Comparison of ENCODE assay signal across 14 cellular contexts in genomic region chr5:523658-524441, GRCh38. TPM values are rescaled to one million over a fixed set of nuclear protein-coding genes. Genes with fewer than 3 reads are reported as not detected.
DNase-seq lines count a peak whose midpoint lies in the region; ATAC-seq and TF ChIP-seq lines count a peak whose summit lies in the region.
"Had no signal": no experiment of that assay in that cellular context is flagged by ENCODE, and none has a peak within 500 bp of the region (broad histone marks: within the 10 kb centered on the region; RNA-seq: fewer than 3 reads in every experiment).

No MANE protein-coding gene starts in this region.

- DNase-seq in ELR (ENCODE audit: low read depth) (peak; percentile 11), NCI-H2171 treated with DMSO at 0.1 percent for 48 hours (lab: John Stamatoyannopoulos, UW) (peak; percentile 44), glutamatergic neuron (peak; percentile 39), activated gamma-delta T cell (lab: John Stamatoyannopoulos, UW) (no peak)
- no peak for DNase-seq in activated T-helper 1 cell treated with anti-CD3 and anti-CD28 coated beads, Interleukin-12 subunit alpha, Interleukin-12 subunit beta, Interleukin-2, Interleukin-4 antibody, amounts not matched to agents 30 ng/mL and 10 ng/mL and 1 ng/mL, durations not matched to agents 14 hours and 24 hours and 36 hours (ENCODE audit: low spot score)
- DNase-seq: activated CD8-positive, alpha-beta memory T cell treated with anti-CD3 and anti-CD28 coated beads, Interleukin-2, amount 50 U/mL, for 4 hours; islet precursor cell; Karpas-422; SIG-M5 had no signal

- no peak overlapping the region for H3K9ac ChIP-seq in rectal smooth muscle tissue (ENCODE audit: low read length)

- H3K36me3 Mint-ChIP-seq in glutamatergic neuron (ENCODE audit: unreplicated experiment) = no peaks in the 10 kb centered on the region
- no peaks in the 10 kb centered on the region for H3K36me3 Mint-ChIP-seq in activated T-helper 1 cell treated with anti-CD3 and anti-CD28 coated beads, Interleukin-12 subunit alpha, Interleukin-12 subunit beta, Interleukin-2, Interleukin-4 antibody, amounts not matched to agents 30 ng/mL and 10 ng/mL and 1 ng/mL, durations not matched to agents 14 hours and 24 hours and 36 hours (ENCODE audit: low read depth)

- TF ChIP-seq CTCF in glutamatergic neuron (IDR thresholded peaks at IDR 0.05; ENCODE audit: partially characterized antibody, unreplicated experiment) = no peak

- peaks cover 44% of the 10 kb centered on the region for H3K27me3 ChIP-seq in rectal smooth muscle tissue (ENCODE audit: control insufficient read depth, insufficient read depth, low read length)

- intact Hi-C loops in activated T-helper 1 cell treated with anti-CD3 and anti-CD28 coated beads, Interleukin-12 subunit alpha, Interleukin-12 subunit beta, Interleukin-2, Interleukin-4 antibody, amounts not matched to agents 30 ng/mL and 10 ng/mL and 1 ng/mL, durations not matched to agents 14 hours and 24 hours and 36 hours (cut with micrococcal nuclease) = no loop called here

- H3K4me1 ChIP-seq in rectal smooth muscle tissue (ENCODE audit: control insufficient read depth, insufficient read depth, low read length) = no peaks in the 10 kb centered on the region

- no peak for ATAC-seq in GM21825 (IDR thresholded peaks at IDR 0.05; ENCODE audit: unreplicated experiment)
- no peak for ATAC-seq in GM18502 (IDR thresholded peaks at IDR 0.05; ENCODE audit: poor library complexity, unreplicated experiment)

- H3K27me3 Mint-ChIP-seq in glutamatergic neuron (ENCODE audit: unreplicated experiment) = peaks cover 19% of the 10 kb centered on the region
- peaks cover 43% of the 10 kb centered on the region for H3K27me3 Mint-ChIP-seq in activated T-helper 1 cell treated with anti-CD3 and anti-CD28 coated beads, Interleukin-12 subunit alpha, Interleukin-12 subunit beta, Interleukin-2, Interleukin-4 antibody, amounts not matched to agents 30 ng/mL and 10 ng/mL and 1 ng/mL, durations not matched to agents 14 hours and 24 hours and 36 hours (ENCODE audit: insufficient read depth)

- H3K36me3 ChIP-seq in rectal smooth muscle tissue (ENCODE audit: control insufficient read depth, insufficient read depth, low read length) = no peaks in the 10 kb centered on the region
- H3K36me3 ChIP-seq: neutrophil had no signal

- no peaks in the 10 kb centered on the region for H3K4me1 Mint-ChIP-seq in glutamatergic neuron (ENCODE audit: low read depth, unreplicated experiment)
- H3K4me1 Mint-ChIP-seq in activated T-helper 1 cell treated with anti-CD3 and anti-CD28 coated beads, Interleukin-12 subunit alpha, Interleukin-12 subunit beta, Interleukin-2, Interleukin-4 antibody, amounts not matched to agents 30 ng/mL and 10 ng/mL and 1 ng/mL, durations not matched to agents 14 hours and 24 hours and 36 hours (ENCODE audit: low read depth) = peaks cover 16% of the 10 kb centered on the region

- H3K4me3 ChIP-seq in rectal smooth muscle tissue (ENCODE audit: low read length) = peak overlapping the region; percentile 5

- peak overlapping the region; percentile 63 for H3K4me3 Mint-ChIP-seq in glutamatergic neuron (ENCODE audit: unreplicated experiment)
- H3K4me3 Mint-ChIP-seq in activated T-helper 1 cell treated with anti-CD3 and anti-CD28 coated beads, Interleukin-12 subunit alpha, Interleukin-12 subunit beta, Interleukin-2, Interleukin-4 antibody, amounts not matched to agents 30 ng/mL and 10 ng/mL and 1 ng/mL, durations not matched to agents 14 hours and 24 hours and 36 hours = no peak overlapping the region
- H3K4me3 Mint-ChIP-seq: stimulated activated naive CD8-positive, alpha-beta T cell treated with anti-CD3 and anti-CD28 coated beads, Interleukin-15, Interleukin-2, amounts not matched to agents 100 ng/mL and 50 ng/mL, for 24 hours had no signal

- no peak overlapping the region for H3K27ac ChIP-seq in rectal smooth muscle tissue (ENCODE audit: low read depth, low read length)
- H3K27ac ChIP-seq: neutrophil had no signal

- H3K9me3 Mint-ChIP-seq in glutamatergic neuron (ENCODE audit: unreplicated experiment) = peaks cover 2% of the 10 kb centered on the region
- H3K9me3 Mint-ChIP-seq in activated T-helper 1 cell treated with anti-CD3 and anti-CD28 coated beads, Interleukin-12 subunit alpha, Interleukin-12 subunit beta, Interleukin-2, Interleukin-4 antibody, amounts not matched to agents 30 ng/mL and 10 ng/mL and 1 ng/mL, durations not matched to agents 14 hours and 24 hours and 36 hours = no peaks in the 10 kb centered on the region
- H3K9me3 Mint-ChIP-seq: stimulated activated naive CD8-positive, alpha-beta T cell treated with anti-CD3 and anti-CD28 coated beads, Interleukin-15, Interleukin-2, amounts not matched to agents 100 ng/mL and 50 ng/mL, for 24 hours had no signal

- H3K27ac Mint-ChIP-seq in glutamatergic neuron (ENCODE audit: unreplicated experiment) = no peak overlapping the region
- no peak overlapping the region for H3K27ac Mint-ChIP-seq in activated T-helper 1 cell treated with anti-CD3 and anti-CD28 coated beads, Interleukin-12 subunit alpha, Interleukin-12 subunit beta, Interleukin-2, Interleukin-4 antibody, amounts not matched to agents 30 ng/mL and 10 ng/mL and 1 ng/mL, durations not matched to agents 14 hours and 24 hours and 36 hours
- H3K27ac Mint-ChIP-seq: stimulated activated naive CD8-positive, alpha-beta T cell treated with anti-CD3 and anti-CD28 coated beads, Interleukin-15, Interleukin-2, amounts not matched to agents 100 ng/mL and 50 ng/mL, for 24 hours had no signal

RNA-seq across cellular contexts. Expression of gene SLC9A3, which starts 0.4 kb away (rescaled TPM):
- 1.1 TPM for total RNA-seq in glutamatergic neuron (ENCODE audit: unreplicated experiment)
- 2.3 and 3.0 TPM in 2 replicates for total RNA-seq in activated T-helper 1 cell treated with anti-CD3 and anti-CD28 coated beads, Interleukin-12 subunit alpha, Interleukin-12 subunit beta, Interleukin-2, Interleukin-4 antibody, amounts not matched to agents 30 ng/mL and 10 ng/mL and 1 ng/mL, durations not matched to agents 14 hours and 24 hours and 36 hours

Comparison
In these comparisons a context has a peak if more than half of its experiments do, and no peak if none do; other contexts are left out.
1. DNase-seq: peak in ELR (single experiment), NCI-H2171 treated with DMSO at 0.1 percent for 48 hours (single experiment) and glutamatergic neuron (single experiment); none in activated gamma-delta T cell (single experiment) and activated T-helper 1 cell treated with anti-CD3 and anti-CD28 coated beads, Interleukin-12 subunit alpha, Interleukin-12 subunit beta, Interleukin-2, Interleukin-4 antibody, amounts not matched to agents 30 ng/mL and 10 ng/mL and 1 ng/mL, durations not matched to agents 14 hours and 24 hours and 36 hours (single experiment).